Comparison of ENCODE assay signal across 2 cellular contexts in genomic region chr11:69680688-69681087, GRCh38.
TF ChIP-seq lines count a peak whose summit lies in the region.

No MANE protein-coding gene starts in this region.

TF ChIP-seq in GM12891, 5 proteins besides CTCF, POLR2A, EP300 and RAD21:
- no peak for TF ChIP-seq TAF1 (IDR thresholded peaks at IDR 0.05; ENCODE audit: low read depth, low read length)
- TF ChIP-seq POU2F2 (IDR thresholded peaks at IDR 0.05; ENCODE audit: low read depth, low read length), result no peak
- TF ChIP-seq PAX5 (IDR thresholded peaks at IDR 0.05; ENCODE audit: insufficient read depth, low read length, severe bottlenecking), result no peak
- no peak for TF ChIP-seq POLR2AphosphoS5 (IDR thresholded peaks at IDR 0.05; ENCODE audit: low read depth, low read length)
- TF ChIP-seq SPI1 (IDR thresholded peaks at IDR 0.05; ENCODE audit: low read depth, low read length), result no peak

TF ChIP-seq in H1, 55 proteins besides CTCF, POLR2A, EP300 and RAD21:
- TF ChIP-seq CBX5 (IDR thresholded peaks at IDR 0.05; ENCODE audit: low read depth, low read length), result no peak
- TF ChIP-seq, protein P1, sequence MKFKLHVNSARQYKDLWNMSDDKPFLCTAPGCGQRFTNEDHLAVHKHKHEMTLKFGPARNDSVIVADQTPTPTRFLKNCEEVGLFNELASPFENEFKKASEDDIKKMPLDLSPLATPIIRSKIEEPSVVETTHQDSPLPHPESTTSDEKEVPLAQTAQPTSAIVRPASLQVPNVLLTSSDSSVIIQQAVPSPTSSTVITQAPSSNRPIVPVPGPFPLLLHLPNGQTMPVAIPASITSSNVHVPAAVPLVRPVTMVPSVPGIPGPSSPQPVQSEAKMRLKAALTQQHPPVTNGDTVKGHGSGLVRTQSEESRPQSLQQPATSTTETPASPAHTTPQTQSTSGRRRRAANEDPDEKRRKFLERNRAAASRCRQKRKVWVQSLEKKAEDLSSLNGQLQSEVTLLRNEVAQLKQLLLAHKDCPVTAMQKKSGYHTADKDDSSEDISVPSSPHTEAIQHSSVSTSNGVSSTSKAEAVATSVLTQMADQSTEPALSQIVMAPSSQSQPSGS (IDR thresholded peaks at IDR 0.05; ENCODE audit: low read length), result no peak
- TF ChIP-seq, protein P2, sequence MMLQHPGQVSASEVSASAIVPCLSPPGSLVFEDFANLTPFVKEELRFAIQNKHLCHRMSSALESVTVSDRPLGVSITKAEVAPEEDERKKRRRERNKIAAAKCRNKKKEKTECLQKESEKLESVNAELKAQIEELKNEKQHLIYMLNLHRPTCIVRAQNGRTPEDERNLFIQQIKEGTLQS (IDR thresholded peaks at IDR 0.05; ENCODE audit: insufficient read depth, low read depth, low read length), result no peak
- TF ChIP-seq CHD7 (IDR thresholded peaks at IDR 0.05; ENCODE audit: insufficient replicate concordance, low read length), result no peak
- TF ChIP-seq SIRT6 (IDR thresholded peaks at IDR 0.05; ENCODE audit: low read length), result no peak
- no peak for TF ChIP-seq NRF1 (IDR thresholded peaks at IDR 0.05; ENCODE audit: low read depth, low read length)
- TF ChIP-seq BACH1 (IDR thresholded peaks at IDR 0.05; ENCODE audit: low read length), result no peak
- TF ChIP-seq JUND (IDR thresholded peaks at IDR 0.05; ENCODE audit: low read length), result no peak
- TF ChIP-seq, protein P3, sequence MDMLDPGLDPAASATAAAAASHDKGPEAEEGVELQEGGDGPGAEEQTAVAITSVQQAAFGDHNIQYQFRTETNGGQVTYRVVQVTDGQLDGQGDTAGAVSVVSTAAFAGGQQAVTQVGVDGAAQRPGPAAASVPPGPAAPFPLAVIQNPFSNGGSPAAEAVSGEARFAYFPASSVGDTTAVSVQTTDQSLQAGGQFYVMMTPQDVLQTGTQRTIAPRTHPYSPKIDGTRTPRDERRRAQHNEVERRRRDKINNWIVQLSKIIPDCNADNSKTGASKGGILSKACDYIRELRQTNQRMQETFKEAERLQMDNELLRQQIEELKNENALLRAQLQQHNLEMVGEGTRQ (IDR thresholded peaks at IDR 0.05; ENCODE audit: low read length), result no peak
- TF ChIP-seq SP1 (IDR thresholded peaks at IDR 0.05; ENCODE audit: low read depth, low read length), result no peak
- TF ChIP-seq CHD1 (IDR thresholded peaks at IDR 0.05; ENCODE audit: low read depth, low read length), result no peak
- TF ChIP-seq GTF2F1 (IDR thresholded peaks at IDR 0.05; ENCODE audit: borderline replicate concordance, low read depth, low read length), result no peak
- TF ChIP-seq JUN (IDR thresholded peaks at IDR 0.05; ENCODE audit: low read depth, low read length), result no peak
- TF ChIP-seq RFX5 (IDR thresholded peaks at IDR 0.05; ENCODE audit: borderline replicate concordance, low read depth, low read length), result no peak
TF ChIP-seq in H1: peak in this region for 0.
